ENCODE assay signal across 8 cellular contexts in the genomic region with DNA sequence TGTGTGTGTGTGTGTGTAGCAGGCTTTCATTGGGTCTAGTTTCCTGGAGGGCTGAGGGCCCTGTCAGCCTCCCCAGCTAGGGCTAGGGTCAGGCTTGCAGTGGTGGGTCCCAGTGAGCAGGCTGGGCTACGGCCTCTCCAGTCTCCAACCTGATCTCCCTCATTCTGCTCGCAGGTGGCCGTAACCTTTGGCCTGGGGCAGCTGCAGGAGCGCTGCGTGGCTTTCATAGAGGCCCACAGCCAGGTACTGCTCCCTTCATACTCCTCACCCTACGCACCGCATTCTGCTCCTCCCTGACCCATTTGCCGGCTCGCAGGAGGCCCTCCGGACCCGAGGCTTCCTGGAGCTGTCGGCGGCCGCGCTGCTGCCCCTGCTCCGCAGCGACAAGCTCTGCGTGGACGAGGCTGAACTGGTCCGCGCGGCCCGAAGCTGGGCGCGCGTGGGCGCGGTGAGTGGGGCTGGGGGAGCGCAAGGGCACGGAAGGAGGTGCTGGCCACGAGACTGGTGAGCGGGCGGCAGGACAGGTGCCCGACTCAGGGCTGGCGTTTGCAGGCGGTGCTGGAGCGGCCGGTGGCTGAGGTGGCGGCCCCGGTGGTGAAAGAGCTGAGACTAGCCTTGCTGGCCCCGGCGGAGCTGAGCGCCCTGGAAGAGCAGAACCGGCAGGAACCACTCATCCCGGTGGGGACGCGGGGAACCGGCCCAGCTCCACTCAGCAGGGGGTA. TPM values are rescaled to one million over a fixed set of nuclear protein-coding genes. Genes with fewer than 3 reads are reported as not detected.
DNase-seq lines count a peak whose midpoint lies in the region; ATAC-seq and TF ChIP-seq lines count a peak whose summit lies in the region.

No MANE protein-coding gene starts in this region.

- peaks cover 64% of the 10 kb centered on the region for H3K4me1 Mint-ChIP-seq in activated T-cell treated with anti-CD3 and anti-CD28 coated beads, Interleukin-2, amount 50 U/mL, for 4 hours (ENCODE audit: low read depth)

- H3K36me3 ChIP-seq in right atrium auricular region, result peaks cover 11% of the 10 kb centered on the region
- no peaks in the 10 kb centered on the region for H3K36me3 ChIP-seq in gastrocnemius medialis

- H3K36me3 Mint-ChIP-seq in activated T-cell treated with anti-CD3 and anti-CD28 coated beads, Interleukin-2, amount 50 U/mL, for 4 hours (ENCODE audit: insufficient read depth), result peaks cover 14% of the 10 kb centered on the region

- in situ Hi-C loops in gastrocnemius medialis (cut with MboI; ENCODE audit: low sequenced_read_pairs in 4 of 4), result no loop called here

- H3K9me3 ChIP-seq in right atrium auricular region, result no peaks in the 10 kb centered on the region
- H3K9me3 ChIP-seq in gastrocnemius medialis, result no peaks in the 10 kb centered on the region

- no peak for ATAC-seq in activated T-cell treated with anti-CD3 and anti-CD28 coated beads, Interleukin-2, amount 50 U/mL, for 4 hours
- ATAC-seq in gastrocnemius medialis (peak in 1 of 2 donors; percentile 19), HG02981 (IDR thresholded peaks at IDR 0.05; ENCODE audit: unreplicated experiment) (no peak), HG02588 (IDR thresholded peaks at IDR 0.05; ENCODE audit: unreplicated experiment) (no peak)

- TF ChIP-seq POLR2A in gastrocnemius medialis (IDR thresholded peaks at IDR 0.05), result no peak

- peak overlapping the region; percentile 80 to 94 for H3K27ac ChIP-seq in right atrium auricular region
- peak overlapping the region; percentile 89 to 98 (median 94) for H3K27ac ChIP-seq in gastrocnemius medialis

- no peaks in the 10 kb centered on the region for H3K27me3 Mint-ChIP-seq in activated T-cell treated with anti-CD3 and anti-CD28 coated beads, Interleukin-2, amount 50 U/mL, for 4 hours (ENCODE audit: low read depth)

- no peak for DNase-seq in GM12864 (ENCODE audit: low read depth)
- DNase-seq in activated T-cell treated with anti-CD3 and anti-CD28 coated beads, Interleukin-2, amount 50 U/mL, for 4 hours, result no peak
- DNase-seq in right atrium auricular region (ENCODE audit: low spot score), result no peak
- no peak for DNase-seq in gastrocnemius medialis
- DNase-seq in HuH-7.5 (ENCODE audit: low spot score), result no peak
- no peak for DNase-seq in AG08395 (ENCODE audit: low spot score)

- H3K27me3 ChIP-seq in right atrium auricular region, result no peaks in the 10 kb centered on the region
- no peaks in the 10 kb centered on the region for H3K27me3 ChIP-seq in gastrocnemius medialis

- H3K9me3 Mint-ChIP-seq in activated T-cell treated with anti-CD3 and anti-CD28 coated beads, Interleukin-2, amount 50 U/mL, for 4 hours, result no peaks in the 10 kb centered on the region

- H3K4me1 ChIP-seq in right atrium auricular region (peaks cover 0 to 57% of the 10 kb centered on the region in 2 donors), gastrocnemius medialis (peaks cover 23 to 36% of the 10 kb centered on the region in 2 donors)

- H3K4me3 ChIP-seq in GM12864 (ENCODE audit: low read depth, low read length), result peak overlapping the region; percentile 71; the same call in 1 of the 2 replicates
- peak overlapping the region; percentile 48 to 50 for H3K4me3 ChIP-seq in right atrium auricular region
- H3K4me3 ChIP-seq in gastrocnemius medialis, result peak overlapping the region; percentile 70 to 92 (median 72)

- peak overlapping the region; percentile 35 for H3K4me3 Mint-ChIP-seq in activated T-cell treated with anti-CD3 and anti-CD28 coated beads, Interleukin-2, amount 50 U/mL, for 4 hours

- intact Hi-C loops in gastrocnemius medialis (cut with DNase I; ENCODE audit: low total_unique reads), result no loop called here

- TF ChIP-seq CTCF in GM12864 (IDR thresholded peaks at IDR 0.05; ENCODE audit: low read depth, low read length, missing control alignments) (no peak), right atrium auricular region (IDR thresholded peaks at IDR 0.05) (no peak), gastrocnemius medialis (IDR thresholded peaks at IDR 0.05 in 4 of 5, conservative IDR thresholded peaks at IDR 0.05 in 1 of 5) (no peak)

RNA-seq across cellular contexts. Expression of gene BTBD19, which starts 4.7 kb away (rescaled TPM):
- 10 to 100 TPM in 1 of 3 donors, 1 to 10 TPM in 2; 8.2 to 14.0 (median 8.3) TPM for total RNA-seq in activated T-cell treated with anti-CD3 and anti-CD28 coated beads, Interleukin-2, amount 50 U/mL, for 4 hours
- 1 to 10 TPM; 1.8 to 5.6 TPM for total RNA-seq in right atrium auricular region
- 1 to 10 TPM in 1 of 4 donors, under 1 TPM in 2, not detected in 1; 0.71 to 1.4 (median 0.91) TPM for total RNA-seq in gastrocnemius medialis

RNA-seq across cellular contexts. Expression of gene DYNLT4, which starts 5.8 kb away (rescaled TPM):
- not detected for total RNA-seq in activated T-cell treated with anti-CD3 and anti-CD28 coated beads, Interleukin-2, amount 50 U/mL, for 4 hours
- 1 to 10 TPM in 1 of 2 donors, not detected in 1; 2.4 TPM for total RNA-seq in right atrium auricular region
- not detected for total RNA-seq in gastrocnemius medialis

RNA-seq across cellular contexts. Expression of gene PLK3, which starts 12.8 kb away (rescaled TPM):
- total RNA-seq in activated T-cell treated with anti-CD3 and anti-CD28 coated beads, Interleukin-2, amount 50 U/mL, for 4 hours, result 100 to 1,000 TPM; 186 to 239 (median 203) TPM
- total RNA-seq in right atrium auricular region, result 10 to 100 TPM in 1 of 2 donors, 1 to 10 TPM in 1; 9.1 to 10.8 TPM
- total RNA-seq in gastrocnemius medialis, result 1 to 10 TPM; 1.6 to 4.3 (median 3.6) TPM

RNA-seq across cellular contexts. Expression of gene BEST4, which starts 25.0 kb away (rescaled TPM):
- total RNA-seq in activated T-cell treated with anti-CD3 and anti-CD28 coated beads, Interleukin-2, amount 50 U/mL, for 4 hours, result under 1 TPM; 0.53 to 0.63 (median 0.57) TPM
- not detected for total RNA-seq in right atrium auricular region
- total RNA-seq in gastrocnemius medialis, result under 1 TPM in 1 of 4 donors, not detected in 3; 0.32 TPM

RNA-seq across cellular contexts. Expression of gene PTCH2, which starts 30.1 kb away (rescaled TPM):
- total RNA-seq in activated T-cell treated with anti-CD3 and anti-CD28 coated beads, Interleukin-2, amount 50 U/mL, for 4 hours, result 1 to 10 TPM; 1.4 to 1.9 (median 1.6) TPM
- total RNA-seq in right atrium auricular region, result under 1 TPM; 0.22 to 0.24 TPM
- total RNA-seq in gastrocnemius medialis, result under 1 TPM; 0.10 to 0.56 (median 0.20) TPM

Comparison
In these comparisons a context has a peak if more than half of its experiments do, and no peak if none do; other contexts are left out.
1. RNA of gene PLK3, which starts 12.8 kb away (total RNA-seq): 186 to 239 TPM in activated T-cell treated with anti-CD3 and anti-CD28 coated beads, Interleukin-2, amount 50 U/mL, for 4 hours; 9.1 to 10.8 TPM in right atrium auricular region and 1.6 to 4.3 TPM in gastrocnemius medialis; every median in the first group is over 10 times any median in the second.
2. Peak in every context shown above with its lines, with median percentiles within 50 percentile points of each other: H3K4me3 ChIP-seq.